1 cellular context compared by ENCODE assay signal in the genomic region with DNA sequence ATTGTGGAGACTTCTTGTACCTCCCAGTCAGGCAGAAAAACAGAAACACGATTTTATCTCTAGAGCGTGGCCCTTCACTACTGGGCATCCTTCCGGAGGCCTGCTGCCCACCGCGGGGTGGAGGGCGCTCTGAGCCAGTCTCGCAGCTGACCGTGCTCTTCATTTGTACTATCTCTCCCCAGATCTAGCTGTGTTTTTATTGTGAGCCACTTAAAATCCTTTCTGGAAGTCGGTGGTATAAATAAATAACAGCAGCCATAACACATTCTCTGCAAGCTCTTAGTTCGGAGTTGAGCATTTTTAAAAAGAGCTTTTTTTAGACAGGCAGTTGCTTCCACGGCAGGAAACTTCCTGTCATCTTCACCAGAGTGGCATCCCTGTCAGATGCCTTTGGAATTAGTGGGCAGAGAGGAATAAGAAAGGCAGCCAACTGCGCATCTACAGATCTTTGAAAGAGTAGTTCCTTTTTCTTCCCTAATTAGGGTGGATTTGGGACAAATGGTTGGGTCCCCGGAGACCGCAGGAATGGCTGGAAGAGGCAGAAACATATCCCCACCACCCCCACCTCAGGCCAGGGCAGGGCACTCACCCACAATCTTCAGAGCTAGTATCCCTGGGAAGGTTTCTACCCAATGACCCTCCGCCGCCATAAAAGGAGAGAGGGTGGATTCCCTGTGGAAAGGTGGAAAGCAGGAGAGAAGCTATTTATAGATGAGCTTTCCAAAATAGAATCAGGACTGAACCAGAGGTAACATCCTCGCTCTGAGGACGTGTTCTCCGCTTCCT.
A peak's percentile ranks its signal among the peaks of the same experiment; 100 is the strongest.
TF ChIP-seq lines count a peak whose summit lies in the region.

No MANE protein-coding gene starts in this region.

TF ChIP-seq in SK-N-SH, 30 proteins besides CTCF, POLR2A, EP300 and RAD21 (continued from another document):
- peak; percentile 7 for TF ChIP-seq CHD2 (IDR thresholded peaks at IDR 0.05; ENCODE audit: low read length, partially characterized antibody)
- TF ChIP-seq MXI1 (IDR thresholded peaks at IDR 0.05; ENCODE audit: low read depth, low read length), result no peak; the same call in 1 of the 2 replicates
- no peak for TF ChIP-seq TAF1 (IDR thresholded peaks at IDR 0.05; ENCODE audit: borderline replicate concordance, low read depth, low read length)
- TF ChIP-seq YY1 (IDR thresholded peaks at IDR 0.05; ENCODE audit: low read depth), result peak; percentile 54
- TF ChIP-seq ELF1 (IDR thresholded peaks at IDR 0.05), result no peak; the same call in none of the 2 replicates
- TF ChIP-seq, protein P1, sequence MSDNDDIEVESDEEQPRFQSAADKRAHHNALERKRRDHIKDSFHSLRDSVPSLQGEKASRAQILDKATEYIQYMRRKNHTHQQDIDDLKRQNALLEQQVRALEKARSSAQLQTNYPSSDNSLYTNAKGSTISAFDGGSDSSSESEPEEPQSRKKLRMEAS (IDR thresholded peaks at IDR 0.05; ENCODE audit: low read depth), result peak; percentile 7
- TF ChIP-seq IRF3 (IDR thresholded peaks at IDR 0.05; ENCODE audit: low read depth, low read length), result no peak
- TF ChIP-seq, protein P2, sequence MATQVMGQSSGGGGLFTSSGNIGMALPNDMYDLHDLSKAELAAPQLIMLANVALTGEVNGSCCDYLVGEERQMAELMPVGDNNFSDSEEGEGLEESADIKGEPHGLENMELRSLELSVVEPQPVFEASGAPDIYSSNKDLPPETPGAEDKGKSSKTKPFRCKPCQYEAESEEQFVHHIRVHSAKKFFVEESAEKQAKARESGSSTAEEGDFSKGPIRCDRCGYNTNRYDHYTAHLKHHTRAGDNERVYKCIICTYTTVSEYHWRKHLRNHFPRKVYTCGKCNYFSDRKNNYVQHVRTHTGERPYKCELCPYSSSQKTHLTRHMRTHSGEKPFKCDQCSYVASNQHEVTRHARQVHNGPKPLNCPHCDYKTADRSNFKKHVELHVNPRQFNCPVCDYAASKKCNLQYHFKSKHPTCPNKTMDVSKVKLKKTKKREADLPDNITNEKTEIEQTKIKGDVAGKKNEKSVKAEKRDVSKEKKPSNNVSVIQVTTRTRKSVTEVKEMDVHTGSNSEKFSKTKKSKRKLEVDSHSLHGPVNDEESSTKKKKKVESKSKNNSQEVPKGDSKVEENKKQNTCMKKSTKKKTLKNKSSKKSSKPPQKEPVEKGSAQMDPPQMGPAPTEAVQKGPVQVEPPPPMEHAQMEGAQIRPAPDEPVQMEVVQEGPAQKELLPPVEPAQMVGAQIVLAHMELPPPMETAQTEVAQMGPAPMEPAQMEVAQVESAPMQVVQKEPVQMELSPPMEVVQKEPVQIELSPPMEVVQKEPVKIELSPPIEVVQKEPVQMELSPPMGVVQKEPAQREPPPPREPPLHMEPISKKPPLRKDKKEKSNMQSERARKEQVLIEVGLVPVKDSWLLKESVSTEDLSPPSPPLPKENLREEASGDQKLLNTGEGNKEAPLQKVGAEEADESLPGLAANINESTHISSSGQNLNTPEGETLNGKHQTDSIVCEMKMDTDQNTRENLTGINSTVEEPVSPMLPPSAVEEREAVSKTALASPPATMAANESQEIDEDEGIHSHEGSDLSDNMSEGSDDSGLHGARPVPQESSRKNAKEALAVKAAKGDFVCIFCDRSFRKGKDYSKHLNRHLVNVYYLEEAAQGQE (IDR thresholded peaks at IDR 0.05; ENCODE audit: low read depth, low read length), result no peak
- no peak for TF ChIP-seq EZH2phosphoT487 (IDR thresholded peaks at IDR 0.05; ENCODE audit: borderline replicate concordance, low read depth)
- TF ChIP-seq SIN3A (IDR thresholded peaks at IDR 0.05; ENCODE audit: borderline replicate concordance, low read depth, low read length), result peak; percentile 40; the same call in 1 of the 2 replicates
- peak; percentile 85 for TF ChIP-seq MEF2A (IDR thresholded peaks at IDR 0.05; ENCODE audit: borderline replicate concordance, low read depth)
- TF ChIP-seq NFIC (IDR thresholded peaks at IDR 0.05; ENCODE audit: borderline replicate concordance), result peak; percentile 67; the same call in 1 of the 2 replicates
- TF ChIP-seq POLR2AphosphoS5 (IDR thresholded peaks at IDR 0.05; ENCODE audit: low read depth, low read length), result peak; percentile 22; the same call in 1 of the 2 replicates
- TF ChIP-seq FOSL2 (IDR thresholded peaks at IDR 0.05; ENCODE audit: borderline replicate concordance, low read depth), result peak; percentile 63; the same call in 1 of the 2 replicates
- TF ChIP-seq PBX3 (IDR thresholded peaks at IDR 0.05), result peak; percentile 78
